10 cellular contexts compared by ENCODE assay signal in genomic region chr10:119654540-119654939, GRCh38. TPM values are rescaled to one million over a fixed set of nuclear protein-coding genes. Genes with fewer than 3 reads are reported as not detected.
DNase-seq lines count a peak whose midpoint lies in the region; ATAC-seq, FAIRE-seq and TF ChIP-seq lines count a peak whose summit lies in the region.
"Had no signal": no experiment of that assay in that cellular context is flagged by ENCODE, and none has a peak within 500 bp of the region (broad histone marks: within the 10 kb centered on the region; RNA-seq: fewer than 3 reads in every experiment).

No MANE protein-coding gene starts in this region.

- H3K4me1 Mint-ChIP-seq in T-helper 1 cell treated with Interleukin-12 subunit alpha and Interleukin-12 subunit beta and Interleukin-4 antibody, amounts not matched to agents 30 μg/mL and 1 μg/mL, for 36 hours (ENCODE audit: low read depth): peaks cover 62% of the 10 kb centered on the region
- H3K4me1 Mint-ChIP-seq in activated CD4-positive, alpha-beta memory T cell treated with anti-CD3 and anti-CD28 coated beads, Interleukin-2, amount 10 ng/mL, durations not matched to agents 7 days and 5 days: peaks cover 62% of the 10 kb centered on the region
- peaks cover 20% of the 10 kb centered on the region for H3K4me1 Mint-ChIP-seq in stimulated activated memory B cell treated with anti-CD40 and anti-IgM and Interleukin-4, amounts not matched to agents 10 μg/mL and 1 μg/mL and 100 μg/mL, for 72 hours

- H3K4me3 ChIP-seq in keratinocyte (ENCODE audit: control insufficient read depth in 2 of 3, extremely low read depth in 1 of 3, insufficient read depth in 2 of 3, low read depth in 1 of 3, low read length in 3 of 3) (peak overlapping the region; percentile 72 to 83 (median 73)), testis (no peak overlapping the region)

- peak overlapping the region; percentile 89 for H3K9ac ChIP-seq in keratinocyte (ENCODE audit: control insufficient read depth, extremely low read depth, insufficient read depth, low read length)

- POLR2A ChIA-PET in activated CD4-positive, alpha-beta memory T cell treated with anti-CD3 and anti-CD28 coated beads, Interleukin-2, amount 10 ng/mL, durations not matched to agents 7 days and 5 days (lab: Charles Lee): interaction anchor here (0.8 to 6.6 kb wide), 5 partner anchors 9 to 218 kb away, joined by 3 to 111 read pairs (median 15); partner anchors contain the start of genes MCMBP and RGS10

- H3K27me3 Mint-ChIP-seq in T-helper 1 cell treated with Interleukin-12 subunit alpha and Interleukin-12 subunit beta and Interleukin-4 antibody, amounts not matched to agents 30 μg/mL and 1 μg/mL, for 36 hours (ENCODE audit: low read depth): no peaks in the 10 kb centered on the region
- peaks cover 1% of the 10 kb centered on the region for H3K27me3 Mint-ChIP-seq in activated CD4-positive, alpha-beta memory T cell treated with anti-CD3 and anti-CD28 coated beads, Interleukin-2, amount 10 ng/mL, durations not matched to agents 7 days and 5 days
- no peaks in the 10 kb centered on the region for H3K27me3 Mint-ChIP-seq in stimulated activated memory B cell treated with anti-CD40 and anti-IgM and Interleukin-4, amounts not matched to agents 10 μg/mL and 1 μg/mL and 100 μg/mL, for 72 hours

- CTCF ChIA-PET in activated CD4-positive, alpha-beta memory T cell treated with anti-CD3 and anti-CD28 coated beads, Interleukin-2, amount 10 ng/mL, durations not matched to agents 7 days and 5 days (lab: Charles Lee): interaction anchor here (0.7 to 1.1 kb wide), 2 partner anchors 9 to 208 kb away, joined by 3 to 4 read pairs; no protein-coding TSS in a partner anchor

- H3K79me2 ChIP-seq in keratinocyte (ENCODE audit: control insufficient read depth, insufficient read depth, low read length): peaks cover 83% of the 10 kb centered on the region

- H3K27ac ChIP-seq in keratinocyte (ENCODE audit: control insufficient read depth, insufficient read depth, low read length) (peak overlapping the region; percentile 79), testis (peak overlapping the region in 1 of 2 donors; percentile 63)

- FAIRE-seq in keratinocyte (lab: Jason Lieb, UNC): peak; percentile 61

- peaks cover 38% of the 10 kb centered on the region for H4K20me1 ChIP-seq in keratinocyte (ENCODE audit: control insufficient read depth, extremely low read depth, insufficient read depth, low read length)

- peaks cover 6% of the 10 kb centered on the region for H3K36me3 Mint-ChIP-seq in T-helper 1 cell treated with Interleukin-12 subunit alpha and Interleukin-12 subunit beta and Interleukin-4 antibody, amounts not matched to agents 30 μg/mL and 1 μg/mL, for 36 hours (ENCODE audit: low read depth)
- H3K36me3 Mint-ChIP-seq in activated CD4-positive, alpha-beta memory T cell treated with anti-CD3 and anti-CD28 coated beads, Interleukin-2, amount 10 ng/mL, durations not matched to agents 7 days and 5 days (ENCODE audit: low read depth): peaks cover 18% of the 10 kb centered on the region
- H3K36me3 Mint-ChIP-seq in stimulated activated memory B cell treated with anti-CD40 and anti-IgM and Interleukin-4, amounts not matched to agents 10 μg/mL and 1 μg/mL and 100 μg/mL, for 72 hours: no peaks in the 10 kb centered on the region

- H3K4me1 ChIP-seq in keratinocyte (ENCODE audit: control insufficient read depth, extremely low read depth, insufficient read depth, low read length): peaks cover 60% of the 10 kb centered on the region
- peaks cover 39% of the 10 kb centered on the region for H3K4me1 ChIP-seq in testis

- no peak for TF ChIP-seq CTCF in keratinocyte (optimal IDR thresholded peaks at IDR 0.05 in 1 of 3, IDR thresholded peaks at IDR 0.05 in 1 of 3, conservative IDR thresholded peaks at IDR 0.05 in 1 of 3; ENCODE audit: extremely low read depth in 1 of 3, insufficient read depth in 2 of 3, low read length in 3 of 3)
- no peak for TF ChIP-seq CTCF in testis (IDR thresholded peaks at IDR 0.05)

- no peak for TF ChIP-seq POLR2A in testis (IDR thresholded peaks at IDR 0.05)

- peaks cover 5% of the 10 kb centered on the region for H3K9me1 ChIP-seq in keratinocyte (ENCODE audit: control insufficient read depth, extremely low read depth, insufficient read depth, low read length)

- H3K9me3 ChIP-seq in keratinocyte (ENCODE audit: control insufficient read depth, low read depth, low read length) (no peaks in the 10 kb centered on the region), testis (no peaks in the 10 kb centered on the region)

- H3K4me3 Mint-ChIP-seq in T-helper 1 cell treated with Interleukin-12 subunit alpha and Interleukin-12 subunit beta and Interleukin-4 antibody, amounts not matched to agents 30 μg/mL and 1 μg/mL, for 36 hours: peak overlapping the region; percentile 83
- peak overlapping the region; percentile 83 for H3K4me3 Mint-ChIP-seq in activated CD4-positive, alpha-beta memory T cell treated with anti-CD3 and anti-CD28 coated beads, Interleukin-2, amount 10 ng/mL, durations not matched to agents 7 days and 5 days
- H3K4me3 Mint-ChIP-seq in stimulated activated memory B cell treated with anti-CD40 and anti-IgM and Interleukin-4, amounts not matched to agents 10 μg/mL and 1 μg/mL and 100 μg/mL, for 72 hours: no peak overlapping the region

- no peak for ATAC-seq in stimulated activated memory B cell treated with anti-CD40 and anti-IgM and Interleukin-4, amounts not matched to agents 10 μg/mL and 1 μg/mL and 100 μg/mL, for 72 hours
- ATAC-seq in HG03571 (IDR thresholded peaks at IDR 0.05; ENCODE audit: unreplicated experiment): no peak

- WGBS in testis, 2 donors: 55 to 73% methylated on average over 3 to 6 of the region's 6 CpGs

- H3K27me3 ChIP-seq in keratinocyte (ENCODE audit: control insufficient read depth, extremely low read depth, insufficient read depth, low read length): no peaks in the 10 kb centered on the region
- H3K27me3 ChIP-seq in testis: no peaks in the 10 kb centered on the region

- no peaks in the 10 kb centered on the region for H3K9me3 Mint-ChIP-seq in T-helper 1 cell treated with Interleukin-12 subunit alpha and Interleukin-12 subunit beta and Interleukin-4 antibody, amounts not matched to agents 30 μg/mL and 1 μg/mL, for 36 hours
- no peaks in the 10 kb centered on the region for H3K9me3 Mint-ChIP-seq in activated CD4-positive, alpha-beta memory T cell treated with anti-CD3 and anti-CD28 coated beads, Interleukin-2, amount 10 ng/mL, durations not matched to agents 7 days and 5 days
- H3K9me3 Mint-ChIP-seq in stimulated activated memory B cell treated with anti-CD40 and anti-IgM and Interleukin-4, amounts not matched to agents 10 μg/mL and 1 μg/mL and 100 μg/mL, for 72 hours: no peaks in the 10 kb centered on the region

- H2AFZ ChIP-seq in keratinocyte (ENCODE audit: control insufficient read depth, low read length): no peak overlapping the region

- dilution Hi-C loops in keratinocyte (cut with MboI; ENCODE audit: extremely low pct_ligation_motif_present, low sequenced_read_pairs): no loop called here

- H3K27ac Mint-ChIP-seq in T-helper 1 cell treated with Interleukin-12 subunit alpha and Interleukin-12 subunit beta and Interleukin-4 antibody, amounts not matched to agents 30 μg/mL and 1 μg/mL, for 36 hours: peak overlapping the region; percentile 92
- H3K27ac Mint-ChIP-seq in activated CD4-positive, alpha-beta memory T cell treated with anti-CD3 and anti-CD28 coated beads, Interleukin-2, amount 10 ng/mL, durations not matched to agents 7 days and 5 days: peak overlapping the region; percentile 91
- no peak overlapping the region for H3K27ac Mint-ChIP-seq in stimulated activated memory B cell treated with anti-CD40 and anti-IgM and Interleukin-4, amounts not matched to agents 10 μg/mL and 1 μg/mL and 100 μg/mL, for 72 hours

- H3K4me2 ChIP-seq in keratinocyte (ENCODE audit: control insufficient read depth, extremely low read depth, insufficient read depth, low read depth, low read length): peak overlapping the region; percentile 89

- no peak for DNase-seq in T-helper 1 cell
- DNase-seq in activated CD4-positive, alpha-beta memory T cell treated with anti-CD3 and anti-CD28 coated beads, Interleukin-2, amount 10 ng/mL, durations not matched to agents 7 days and 5 days: no peak
- no peak for DNase-seq in keratinocyte (ENCODE audit: low read depth, low spot score)
- peak; percentile 41 for DNase-seq in testis
- DNase-seq in NCI-H2107 (lab: John Stamatoyannopoulos, UW): no peak
- DNase-seq: activated CD4-positive, alpha-beta T cell treated with anti-CD3 and anti-CD28 coated beads, Interleukin-2, amount 50 U/mL, for 4 hours; islet precursor cell had no signal

- H3K36me3 ChIP-seq in keratinocyte (ENCODE audit: control insufficient read depth in 2 of 2, extremely low read depth in 1 of 2, insufficient read depth in 2 of 2, low read length in 2 of 2) (peaks cover 10 to 38% of the 10 kb centered on the region in 2 experiments), testis (ENCODE audit: low read depth, missing control alignments) (no peaks in the 10 kb centered on the region)

- intact Hi-C loops in testis (cut with DNase I; ENCODE audit: low total_unique reads): no loop called here

RNA-seq across cellular contexts. Expression of gene BAG3, which starts 3.4 kb away (rescaled TPM):
- 10 to 100 TPM; 26.3 to 27.2 TPM for total RNA-seq in activated CD4-positive, alpha-beta memory T cell treated with anti-CD3 and anti-CD28 coated beads, Interleukin-2, amount 10 ng/mL, durations not matched to agents 7 days and 5 days
- polyA plus RNA-seq in keratinocyte (15.2 to 84.7 TPM (median 26.2 TPM) in 3 replicates), testis (ENCODE audit: insufficient read depth, low read depth, low replicate concordance) (50.3 TPM)
- 419 TPM for polyA plus RNA-seq in keratinocyte (2011; ENCODE audit: low read depth)
- polyA plus RNA-seq in keratinocyte (2011; cell fraction: cytosol; rRNA removed): 51.0 and 71.3 TPM in 2 replicates
- polyA plus RNA-seq in keratinocyte (2011; cell fraction: nucleus; rRNA removed): 98.1 and 123 TPM in 2 replicates
- polyA plus RNA-seq in keratinocyte (2012; ENCODE audit: low replicate concordance): 152 and 176 TPM in 2 replicates
- polyA minus RNA-seq in keratinocyte: 14.0 to 96.2 TPM (median 28.4 TPM) in 3 replicates
- 65.0 TPM for polyA minus RNA-seq in keratinocyte (2011; cell fraction: cytosol; rRNA and poly(A)+ RNA removed)
- polyA minus RNA-seq in keratinocyte (2011; cell fraction: nucleus; rRNA and poly(A)+ RNA removed): 43.2 and 64.7 TPM in 2 replicates
- total RNA-seq in testis: 10 to 100 TPM; 36.7 to 44.8 TPM

RNA-seq across cellular contexts. Expression of gene TIAL1, which starts 57.8 kb away (rescaled TPM):
- 100 to 1,000 TPM; 168 to 170 TPM for total RNA-seq in activated CD4-positive, alpha-beta memory T cell treated with anti-CD3 and anti-CD28 coated beads, Interleukin-2, amount 10 ng/mL, durations not matched to agents 7 days and 5 days
- polyA plus RNA-seq in keratinocyte: 66.9 to 117 TPM (median 98.1 TPM) in 3 replicates
- polyA plus RNA-seq in keratinocyte (2011; ENCODE audit: low read depth): 181 TPM
- 42.0 and 70.2 TPM in 2 replicates for polyA plus RNA-seq in keratinocyte (2011; cell fraction: cytosol; rRNA removed)
- 193 and 255 TPM in 2 replicates for polyA plus RNA-seq in keratinocyte (2011; cell fraction: nucleus; rRNA removed)
- polyA plus RNA-seq in keratinocyte (2012; ENCODE audit: low replicate concordance): 70.7 and 108 TPM in 2 replicates
- 23.8 to 78.1 TPM (median 32.4 TPM) in 3 replicates for polyA minus RNA-seq in keratinocyte
- 24.4 TPM for polyA minus RNA-seq in keratinocyte (2011; cell fraction: cytosol; rRNA and poly(A)+ RNA removed)
- polyA minus RNA-seq in keratinocyte (2011; cell fraction: nucleus; rRNA and poly(A)+ RNA removed): 35.2 and 69.0 TPM in 2 replicates
- total RNA-seq in testis: 10 to 100 TPM; 71.0 to 82.3 TPM
- polyA plus RNA-seq in testis (ENCODE audit: insufficient read depth, low read depth, low replicate concordance): 104 TPM

Comparison
In these comparisons a context has a peak if more than half of its experiments do, and no peak if none do; other contexts are left out.
1. H3K4me3 ChIP-seq: peak in keratinocyte (3 of 3); none in testis (0 of 2).